In the genomic region with DNA sequence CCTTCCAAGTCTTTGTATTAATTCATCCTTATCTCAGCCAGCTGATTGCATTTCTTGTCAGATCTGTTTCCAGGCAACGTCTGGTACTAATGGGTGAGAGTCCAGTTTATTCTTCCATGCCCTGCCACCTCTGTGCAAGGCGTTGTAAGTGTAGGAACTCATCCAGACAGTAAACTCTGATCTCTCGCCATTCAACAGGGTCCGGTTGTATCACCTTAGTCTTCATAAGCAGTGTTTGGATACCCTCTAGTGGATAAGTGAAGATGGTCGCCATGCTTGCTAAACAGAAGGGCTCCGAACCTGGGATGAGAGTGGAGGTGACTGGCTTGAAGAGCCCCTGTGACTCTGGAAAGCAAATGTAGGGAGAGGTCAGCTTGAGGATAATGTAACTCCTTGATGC, we compare ENCODE assay signal across 8 cellular contexts. TPM values are rescaled to one million over a fixed set of nuclear protein-coding genes. Genes with fewer than 3 reads are reported as not detected.
DNase-seq lines count a peak whose midpoint lies in the region; ATAC-seq and TF ChIP-seq lines count a peak whose summit lies in the region.

No MANE protein-coding gene starts in this region.

- H3K27ac ChIP-seq in OCI-LY1 (ENCODE audit: low read depth, low read length, poor library complexity, severe bottlenecking): peak overlapping the region; percentile 61
- no peak overlapping the region for H3K27ac ChIP-seq in left lung
- H3K27ac ChIP-seq in colonic mucosa: no peak overlapping the region

- H3K27me3 ChIP-seq in OCI-LY1 (ENCODE audit: insufficient read depth, low read length): no peaks in the 10 kb centered on the region
- H3K27me3 ChIP-seq in left lung: no peaks in the 10 kb centered on the region
- no peaks in the 10 kb centered on the region for H3K27me3 ChIP-seq in colonic mucosa

- H3K9ac ChIP-seq in OCI-LY1 (ENCODE audit: low read length) (no peak overlapping the region), colonic mucosa (ENCODE audit: low read depth in 2 of 2, low read length in 2 of 2) (no peak overlapping the region)

- H3K4me3 ChIP-seq in OCI-LY1 (ENCODE audit: low read depth, low read length, poor library complexity, severe bottlenecking): no peak overlapping the region
- no peak overlapping the region for H3K4me3 ChIP-seq in cardiac fibroblast (replicated peaks in 1 of 2; ENCODE audit: low read depth in 2 of 2, low read length in 2 of 2)
- no peak overlapping the region for H3K4me3 ChIP-seq in left lung
- no peak overlapping the region for H3K4me3 ChIP-seq in colonic mucosa

- peaks cover 42% of the 10 kb centered on the region for H3K4me1 ChIP-seq in OCI-LY1 (ENCODE audit: insufficient read depth, low read length, severe bottlenecking)
- peaks cover 0 to 3% of the 10 kb centered on the region in 2 donors for H3K4me1 ChIP-seq in left lung
- H3K4me1 ChIP-seq in colonic mucosa: no peaks in the 10 kb centered on the region

- CTCF ChIA-PET in HEK293T (lab: Yijun Ruan, JAX): no interaction called here

- TF ChIP-seq CTCF in OCI-LY1 (IDR thresholded peaks at IDR 0.05; ENCODE audit: low read length): peak; percentile 75
- TF ChIP-seq CTCF in cardiac fibroblast (IDR thresholded peaks at IDR 0.05; ENCODE audit: low read depth, low read length): peak; percentile 59
- peak; percentile 19 to 37 for TF ChIP-seq CTCF in left lung (IDR thresholded peaks at IDR 0.05)
- TF ChIP-seq CTCF in colonic mucosa (IDR thresholded peaks at IDR 0.05): no peak

- H4K20me1 ChIP-seq in OCI-LY1 (ENCODE audit: insufficient read depth, low read length): no peaks in the 10 kb centered on the region

- no peaks in the 10 kb centered on the region for H3K79me2 ChIP-seq in OCI-LY1 (ENCODE audit: insufficient read depth, low read length)

- no peaks in the 10 kb centered on the region for H3K36me3 ChIP-seq in OCI-LY1 (ENCODE audit: insufficient read depth, low read length)
- H3K36me3 ChIP-seq in left lung: no peaks in the 10 kb centered on the region
- no peaks in the 10 kb centered on the region for H3K36me3 ChIP-seq in colonic mucosa

- H2AFZ ChIP-seq in OCI-LY1 (ENCODE audit: low read length): no peak overlapping the region

- ATAC-seq in left lung (peak; percentile 60), GM18519 (IDR thresholded peaks at IDR 0.05; ENCODE audit: low FRiP score, unreplicated experiment) (no peak)

- POLR2A ChIA-PET in HEK293T (lab: Yijun Ruan, JAX): no interaction called here

- H3K9me3 ChIP-seq in OCI-LY1 (ENCODE audit: low read length) (no peaks in the 10 kb centered on the region), left lung (no peaks in the 10 kb centered on the region), colonic mucosa (no peaks in the 10 kb centered on the region)

- DNase-seq in DMS79 treated with DMSO at 0.1 percent for 48 hours (lab: John Stamatoyannopoulos, UW): peak; percentile 7
- DNase-seq in DMS79 (lab: John Stamatoyannopoulos, UW): no peak
- peak; percentile 68 for DNase-seq in HEK293T (ENCODE audit: extremely low spot score)
- peak; percentile 71 to 73 for DNase-seq in cardiac fibroblast (ENCODE audit: low read depth in 2 of 2)
- no peak for DNase-seq in left lung
- no peak for DNase-seq in colonic mucosa

- no peaks in the 10 kb centered on the region for H3F3A ChIP-seq in OCI-LY1 (ENCODE audit: insufficient read depth, low read length)

- intact Hi-C loops in left lung (cut with DNase I) (no loop called here), colonic mucosa (cut with DNase I) (no loop called here)

- no peak overlapping the region for H3K4me2 ChIP-seq in OCI-LY1 (ENCODE audit: low read length)

- H3K9me2 ChIP-seq in OCI-LY1 (ENCODE audit: low read depth, low read length): no peaks in the 10 kb centered on the region

TF ChIP-seq in HEK293T, 16 proteins besides CTCF, POLR2A, EP300 and RAD21:
- no peak for TF ChIP-seq TARDBP (IDR thresholded peaks at IDR 0.05)
- TF ChIP-seq ARNT (IDR thresholded peaks at IDR 0.05): no peak
- no peak for TF ChIP-seq LEF1 (IDR thresholded peaks at IDR 0.05; ENCODE audit: borderline replicate concordance)
- no peak for TF ChIP-seq ZNF384 (IDR thresholded peaks at IDR 0.05)
- TF ChIP-seq SUZ12 (IDR thresholded peaks at IDR 0.05): no peak
- TF ChIP-seq L3MBTL2 (conservative IDR thresholded peaks at IDR 0.05): no peak
- no peak for TF ChIP-seq BHLHE40 (IDR thresholded peaks at IDR 0.05; ENCODE audit: borderline replicate concordance)
- TF ChIP-seq FOXM1 (IDR thresholded peaks at IDR 0.05; ENCODE audit: borderline replicate concordance): no peak
- no peak for TF ChIP-seq SP1 (IDR thresholded peaks at IDR 0.05)
- TF ChIP-seq FOXK2 (IDR thresholded peaks at IDR 0.05): no peak
- no peak for TF ChIP-seq CTBP1 (IDR thresholded peaks at IDR 0.05; ENCODE audit: borderline replicate concordance)
- TF ChIP-seq, protein P1, sequence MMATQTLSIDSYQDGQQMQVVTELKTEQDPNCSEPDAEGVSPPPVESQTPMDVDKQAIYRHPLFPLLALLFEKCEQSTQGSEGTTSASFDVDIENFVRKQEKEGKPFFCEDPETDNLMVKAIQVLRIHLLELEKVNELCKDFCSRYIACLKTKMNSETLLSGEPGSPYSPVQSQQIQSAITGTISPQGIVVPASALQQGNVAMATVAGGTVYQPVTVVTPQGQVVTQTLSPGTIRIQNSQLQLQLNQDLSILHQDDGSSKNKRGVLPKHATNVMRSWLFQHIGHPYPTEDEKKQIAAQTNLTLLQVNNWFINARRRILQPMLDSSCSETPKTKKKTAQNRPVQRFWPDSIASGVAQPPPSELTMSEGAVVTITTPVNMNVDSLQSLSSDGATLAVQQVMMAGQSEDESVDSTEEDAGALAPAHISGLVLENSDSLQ (IDR thresholded peaks at IDR 0.05): no peak
- TF ChIP-seq HDGF (IDR thresholded peaks at IDR 0.05; ENCODE audit: borderline replicate concordance): no peak
- TF ChIP-seq NFRKB (IDR thresholded peaks at IDR 0.05): no peak

RNA-seq across cellular contexts. Expression of gene CMTM7, which starts 51.6 kb away (rescaled TPM):
- total RNA-seq in left lung: 10 to 100 TPM; 46.7 to 50.4 TPM
- 1 to 10 TPM; 5.8 to 5.9 TPM for total RNA-seq in colonic mucosa

Comparison
In these comparisons a context has a peak if more than half of its experiments do, and no peak if none do; other contexts are left out.
1. DNase-seq: peak in DMS79 treated with DMSO at 0.1 percent for 48 hours (single experiment), HEK293T (single experiment) and cardiac fibroblast (2 of 2); none in DMS79 (single experiment), left lung (0 of 2) and colonic mucosa (single experiment).
2. RNA of gene CMTM7, which starts 51.6 kb away (total RNA-seq): 46.7 to 50.4 TPM in left lung; 5.8 to 5.9 TPM in colonic mucosa; every median in the first group is over 4 times any median in the second.